ENCODE assay signal across 1 cellular context in genomic region chr19:58440556-58440955, GRCh38.
TF ChIP-seq lines count a peak whose summit lies in the region.

No MANE protein-coding gene starts in this region.

TF ChIP-seq in GM23338, 12 proteins besides CTCF, POLR2A, EP300 and RAD21 (continued from another document):
- no peak for TF ChIP-seq ZNF462 (CRISPR knock-in tag; IDR thresholded peaks at IDR 0.05)
- TF ChIP-seq ETS1 (IDR thresholded peaks at IDR 0.05), result no peak
- no peak for TF ChIP-seq JUNB (IDR thresholded peaks at IDR 0.05; ENCODE audit: unreplicated experiment)
- TF ChIP-seq ZNF331 (CRISPR knock-in tag; IDR thresholded peaks at IDR 0.05; ENCODE audit: low read depth), result no peak
- no peak for TF ChIP-seq CREB1 (CRISPR knock-in tag; IDR thresholded peaks at IDR 0.05; ENCODE audit: low read depth)
